ENCODE assay signal across 23 cellular contexts in genomic region chr13:96946709-96947311, GRCh38. TPM values are rescaled to one million over a fixed set of nuclear protein-coding genes. Genes with fewer than 3 reads are reported as not detected.
"Had no signal": no experiment of that assay in that cellular context is flagged by ENCODE, and none has a peak within 500 bp of the region (broad histone marks: within the 10 kb centered on the region; RNA-seq: fewer than 3 reads in every experiment).

No MANE protein-coding gene starts in this region.

- ATAC-seq: activated CD4-positive, alpha-beta T cell treated with anti-CD3 and anti-CD28 coated beads for 36 hours; stimulated activated naive CD8-positive, alpha-beta T cell treated with anti-CD3 and anti-CD28 coated beads, Interleukin-15, amount 100 ng/mL, for 72 hours had no signal

- DNase-seq: activated CD4-positive, alpha-beta memory T cell treated with anti-CD3 and anti-CD28 coated beads, Interleukin-2, amount 10 ng/mL, durations not matched to agents 7 days and 5 days; activated CD4-positive, alpha-beta T cell treated with anti-CD3 and anti-CD28 coated beads for 36 hours; activated gamma-delta T cell; activated naive CD8-positive, alpha-beta T cell treated with anti-CD3 and anti-CD28 coated beads, Interleukin-2, amount 10 ng/mL, durations not matched to agents 7 days and 5 days; activated T-cell treated with anti-CD3 and anti-CD28 coated beads, Interleukin-2, amount 50 U/mL, for 48 hours; aorta; effector CD8-positive, alpha-beta T cell; kidney glomerular epithelial cell; midbrain; natural killer cell; occipital lobe; stimulated activated CD4-positive, alpha-beta T cell treated with anti-CD3 and anti-CD28 coated beads, Interleukin-4, amount 100 ng/mL, for 1 hour; stimulated activated naive CD8-positive, alpha-beta T cell treated with anti-CD3 and anti-CD28 coated beads, Interleukin-15, amount 100 ng/mL, for 72 hours; T-helper 1 cell; uterus; WERI-Rb-1 had no signal

- H3K36me3 ChIP-seq: thoracic aorta, uterus, WERI-Rb-1 had no signal

- H3K4me1 Mint-ChIP-seq: activated CD4-positive, alpha-beta memory T cell treated with anti-CD3 and anti-CD28 coated beads, Interleukin-2, amount 10 ng/mL, durations not matched to agents 7 days and 5 days; activated CD4-positive, alpha-beta T cell treated with anti-CD3 and anti-CD28 coated beads for 36 hours; activated naive CD8-positive, alpha-beta T cell treated with anti-CD3 and anti-CD28 coated beads, Interleukin-2, amount 10 ng/mL, durations not matched to agents 7 days and 5 days; natural killer cell; stimulated activated naive CD8-positive, alpha-beta T cell treated with anti-CD3 and anti-CD28 coated beads, Interleukin-15, amount 100 ng/mL, for 72 hours had no signal

- H3K36me3 Mint-ChIP-seq: activated naive CD8-positive, alpha-beta T cell treated with anti-CD3 and anti-CD28 coated beads, Interleukin-2, amount 10 ng/mL, durations not matched to agents 7 days and 5 days; natural killer cell had no signal

- H3K27ac ChIP-seq: coronary artery, epithelial cell of prostate, thoracic aorta, uterus, WERI-Rb-1 had no signal

- H3K9me3 ChIP-seq: thoracic aorta, uterus had no signal

- H3K27ac Mint-ChIP-seq: activated CD4-positive, alpha-beta memory T cell treated with anti-CD3 and anti-CD28 coated beads, Interleukin-2, amount 10 ng/mL, durations not matched to agents 7 days and 5 days; activated CD4-positive, alpha-beta T cell treated with anti-CD3 and anti-CD28 coated beads for 36 hours; activated naive CD8-positive, alpha-beta T cell treated with anti-CD3 and anti-CD28 coated beads, Interleukin-2, amount 10 ng/mL, durations not matched to agents 7 days and 5 days; natural killer cell; progenitor cell of endocrine pancreas; stimulated activated naive CD8-positive, alpha-beta T cell treated with anti-CD3 and anti-CD28 coated beads, Interleukin-15, amount 100 ng/mL, for 72 hours had no signal

- H3K4me3 ChIP-seq: coronary artery, lung, thoracic aorta, uterus had no signal

- H3K4me3 Mint-ChIP-seq: activated CD4-positive, alpha-beta memory T cell treated with anti-CD3 and anti-CD28 coated beads, Interleukin-2, amount 10 ng/mL, durations not matched to agents 7 days and 5 days; activated CD4-positive, alpha-beta T cell treated with anti-CD3 and anti-CD28 coated beads for 36 hours; activated naive CD8-positive, alpha-beta T cell treated with anti-CD3 and anti-CD28 coated beads, Interleukin-2, amount 10 ng/mL, durations not matched to agents 7 days and 5 days; natural killer cell; stimulated activated naive CD8-positive, alpha-beta T cell treated with anti-CD3 and anti-CD28 coated beads, Interleukin-15, amount 100 ng/mL, for 72 hours had no signal

- H3K27me3 ChIP-seq: uterus had no signal

- H3K4me1 ChIP-seq: uterus had no signal

- H3K9me3 Mint-ChIP-seq: activated CD4-positive, alpha-beta memory T cell treated with anti-CD3 and anti-CD28 coated beads, Interleukin-2, amount 10 ng/mL, durations not matched to agents 7 days and 5 days; activated naive CD8-positive, alpha-beta T cell treated with anti-CD3 and anti-CD28 coated beads, Interleukin-2, amount 10 ng/mL, durations not matched to agents 7 days and 5 days; natural killer cell; stimulated activated naive CD8-positive, alpha-beta T cell treated with anti-CD3 and anti-CD28 coated beads, Interleukin-15, amount 100 ng/mL, for 72 hours had no signal

- H3K27me3 Mint-ChIP-seq: activated CD4-positive, alpha-beta memory T cell treated with anti-CD3 and anti-CD28 coated beads, Interleukin-2, amount 10 ng/mL, durations not matched to agents 7 days and 5 days; activated CD4-positive, alpha-beta T cell treated with anti-CD3 and anti-CD28 coated beads for 36 hours; activated naive CD8-positive, alpha-beta T cell treated with anti-CD3 and anti-CD28 coated beads, Interleukin-2, amount 10 ng/mL, durations not matched to agents 7 days and 5 days; stimulated activated naive CD8-positive, alpha-beta T cell treated with anti-CD3 and anti-CD28 coated beads, Interleukin-15, amount 100 ng/mL, for 72 hours had no signal

RNA-seq across cellular contexts. Expression of gene OXGR1, which starts 47.5 kb away (rescaled TPM):
- total RNA-seq: activated CD4-positive, alpha-beta memory T cell treated with anti-CD3 and anti-CD28 coated beads, Interleukin-2, amount 10 ng/mL, durations not matched to agents 7 days and 5 days; activated CD4-positive, alpha-beta T cell treated with anti-CD3 and anti-CD28 coated beads for 36 hours; activated naive CD8-positive, alpha-beta T cell treated with anti-CD3 and anti-CD28 coated beads, Interleukin-2, amount 10 ng/mL, durations not matched to agents 7 days and 5 days; cardiac septum; glomerular endothelial cell; natural killer cell; occipital lobe; progenitor cell of endocrine pancreas; thoracic aorta had no signal
- polyA plus RNA-seq: aorta had no signal
